Comparison of ENCODE assay signal across 20 cellular contexts in genomic region chr17:73990290-73990689, GRCh38.
DNase-seq lines count a peak whose midpoint lies in the region; ATAC-seq, FAIRE-seq and TF ChIP-seq lines count a peak whose summit lies in the region.
"Had no signal": no experiment of that assay in that cellular context is flagged by ENCODE, and none has a peak within 500 bp of the region (broad histone marks: within the 10 kb centered on the region; RNA-seq: fewer than 3 reads in every experiment).

No MANE protein-coding gene starts in this region.

- H3K27me3 ChIP-seq in H7 (ENCODE audit: control insufficient read depth, insufficient read depth, low read length): no peaks in the 10 kb centered on the region
- H3K27me3 ChIP-seq in lower lobe of right lung (ENCODE audit: low read depth): peaks cover 12% of the 10 kb centered on the region
- H3K27me3 ChIP-seq: BLaER1 treated with 17β-estradiol and CSF1 and Interleukin-3, amounts not matched to agents 10 nM and 100 nM had no signal

- no peak for TF ChIP-seq CTCF in lower lobe of right lung (IDR thresholded peaks at IDR 0.05)

- no peak overlapping the region for H3K27ac ChIP-seq in lower lobe of right lung
- H3K27ac ChIP-seq: BLaER1 treated with 17β-estradiol and CSF1 and Interleukin-3, amounts not matched to agents 10 nM and 100 nM; C4-2B had no signal

- intact Hi-C loops in lower lobe of right lung (cut with DNase I): no loop called here

- no peaks in the 10 kb centered on the region for H3K9me3 ChIP-seq in lower lobe of right lung
- H3K9me3 ChIP-seq: BLaER1 treated with 17β-estradiol and CSF1 and Interleukin-3, amounts not matched to agents 10 nM and 100 nM; Caco-2 had no signal

- no peak for FAIRE-seq in GM12891 (lab: Jason Lieb, UNC)
- FAIRE-seq: A204.1, D721Med, G401.6, GM12892, GM18507 had no signal

- no peak for TF ChIP-seq POLR2A in GM12891 (IDR thresholded peaks at IDR 0.05; ENCODE audit: low read depth, low read length)

- no peak overlapping the region for H3K4me3 ChIP-seq in H7 (ENCODE audit: insufficient read depth, low read depth, low read length)
- H3K4me3 ChIP-seq in lower lobe of right lung: no peak overlapping the region
- H3K4me3 ChIP-seq: BLaER1 treated with 17β-estradiol and CSF1 and Interleukin-3, amounts not matched to agents 10 nM and 100 nM had no signal

- DNase-seq in H7 (peak; percentile 45), lower lobe of right lung (peak; percentile 6), GM12891 (ENCODE audit: insufficient read length, low spot score) (no peak)
- no peak for DNase-seq in activated T-cell treated with anti-CD3 and anti-CD28 coated beads, Interleukin-2, amount 50 U/mL, for 48 hours
- DNase-seq: 8988T; AML-193; Caco-2; Calu3; CD4-positive, alpha-beta T cell; CD8-positive, alpha-beta T cell; DMS79 treated with DMSO at 0.1 percent for 48 hours; GF-D8 had no signal

- H3K4me1 ChIP-seq in lower lobe of right lung: no peaks in the 10 kb centered on the region

- ATAC-seq in lower lobe of right lung (no peak), GM19397 (IDR thresholded peaks at IDR 0.05; ENCODE audit: unreplicated experiment) (no peak)
- ATAC-seq: CD8-positive, alpha-beta T cell had no signal

- H3K36me3 ChIP-seq in H7 (replicated peaks; ENCODE audit: control insufficient read depth, insufficient read depth, low read length) (no peaks in the 10 kb centered on the region), lower lobe of right lung (no peaks in the 10 kb centered on the region)
- H3K36me3 ChIP-seq: BLaER1 treated with 17β-estradiol and CSF1 and Interleukin-3, amounts not matched to agents 10 nM and 100 nM had no signal

TF ChIP-seq in GM12891, 5 proteins besides CTCF, POLR2A, EP300 and RAD21:
- TF ChIP-seq PAX5 (IDR thresholded peaks at IDR 0.05; ENCODE audit: insufficient read depth, low read length, severe bottlenecking): no peak
- TF ChIP-seq POLR2AphosphoS5 (IDR thresholded peaks at IDR 0.05; ENCODE audit: low read depth, low read length): no peak
- no peak for TF ChIP-seq TAF1 (IDR thresholded peaks at IDR 0.05; ENCODE audit: low read depth, low read length)
- TF ChIP-seq SPI1 (IDR thresholded peaks at IDR 0.05; ENCODE audit: low read depth, low read length): no peak
- no peak for TF ChIP-seq POU2F2 (IDR thresholded peaks at IDR 0.05; ENCODE audit: low read depth, low read length)

Comparison
In these comparisons a context has a peak if more than half of its experiments do, and no peak if none do; other contexts are left out.
1. DNase-seq: peak in H7 (single experiment) and lower lobe of right lung (single experiment); none in activated T-cell treated with anti-CD3 and anti-CD28 coated beads, Interleukin-2, amount 50 U/mL, for 48 hours (0 of 2) and GM12891 (single experiment).